Comparison of ENCODE assay signal across 24 cellular contexts in genomic region chr19:15445227-15445605, GRCh38. TPM values are rescaled to one million over a fixed set of nuclear protein-coding genes. Genes with fewer than 3 reads are reported as not detected.
"Had no signal": no experiment of that assay in that cellular context is flagged by ENCODE, and none has a peak within 500 bp of the region (broad histone marks: within the 10 kb centered on the region; RNA-seq: fewer than 3 reads in every experiment).

No MANE protein-coding gene starts in this region.

- H3K9me3 ChIP-seq: SJSA1 had no signal

- H3K27me3 ChIP-seq: SJSA1 had no signal

- ATAC-seq: activated CD8-positive, alpha-beta memory T cell treated with anti-CD3 and anti-CD28 coated beads, Interleukin-2, amount 10 ng/mL, durations not matched to agents 7 days and 5 days; activated T-cell treated with anti-CD3 and anti-CD28 coated beads, Interleukin-2, amount 50 U/mL, for 4 hours; SK-N-SH treated with all-trans-retinoic acid at 6 μM for 48 hours had no signal

- H3K4me3 ChIP-seq: SJSA1 had no signal

- H3K27ac ChIP-seq: KMS-11, SJSA1 had no signal

- DNase-seq: activated CD4-positive, alpha-beta T cell treated with anti-CD3 and anti-CD28 coated beads for 1 hour; activated CD4-positive, alpha-beta T cell treated with anti-CD3 and anti-CD28 coated beads, Interleukin-2, amount 10 ng/mL, durations not matched to agents 24 days and 14 days; activated CD4-positive, alpha-beta T cell treated with anti-CD3 and anti-CD28 coated beads, Interleukin-2, amount 50 U/mL, for 48 hours; activated CD8-positive, alpha-beta memory T cell treated with anti-CD3 and anti-CD28 coated beads, Interleukin-2, amount 10 ng/mL, durations not matched to agents 7 days and 5 days; activated effector memory CD4-positive, alpha-beta T cell treated with anti-CD3 and anti-CD28 coated beads, Interleukin-2, amount 50 U/mL, for 16 hours; activated naive CD4-positive, alpha-beta T cell treated with Interleukin-2 at 50 U/mL for 16 hours; activated T-cell treated with anti-CD3 and anti-CD28 coated beads, Interleukin-2, amount 50 U/mL, for 4 hours; amygdala; NCI-H1092; NCI-H1417; NCI-H1930; NCI-H2107; NCI-H345; NCI-H510A; NCI-H526 treated with DMSO at 0.1 percent for 48 hours; NCI-H82; SHP77; SW 1271 had no signal

- H3K36me3 ChIP-seq: SJSA1 had no signal

RNA-seq across cellular contexts. Expression of gene RASAL3, which starts 19.1 kb away (rescaled TPM):
- total RNA-seq: MCF 10A, SJSA1 had no signal

RNA-seq across cellular contexts. Expression of gene PGLYRP2, which starts 34.1 kb away (rescaled TPM):
- total RNA-seq: activated CD4-positive, alpha-beta T cell treated with anti-CD3 and anti-CD28 coated beads, Interleukin-2, amount 10 ng/mL, durations not matched to agents 24 days and 14 days; MCF 10A; OCI-LY7; RPMI7951; SJSA1 had no signal
